In the genomic region with DNA sequence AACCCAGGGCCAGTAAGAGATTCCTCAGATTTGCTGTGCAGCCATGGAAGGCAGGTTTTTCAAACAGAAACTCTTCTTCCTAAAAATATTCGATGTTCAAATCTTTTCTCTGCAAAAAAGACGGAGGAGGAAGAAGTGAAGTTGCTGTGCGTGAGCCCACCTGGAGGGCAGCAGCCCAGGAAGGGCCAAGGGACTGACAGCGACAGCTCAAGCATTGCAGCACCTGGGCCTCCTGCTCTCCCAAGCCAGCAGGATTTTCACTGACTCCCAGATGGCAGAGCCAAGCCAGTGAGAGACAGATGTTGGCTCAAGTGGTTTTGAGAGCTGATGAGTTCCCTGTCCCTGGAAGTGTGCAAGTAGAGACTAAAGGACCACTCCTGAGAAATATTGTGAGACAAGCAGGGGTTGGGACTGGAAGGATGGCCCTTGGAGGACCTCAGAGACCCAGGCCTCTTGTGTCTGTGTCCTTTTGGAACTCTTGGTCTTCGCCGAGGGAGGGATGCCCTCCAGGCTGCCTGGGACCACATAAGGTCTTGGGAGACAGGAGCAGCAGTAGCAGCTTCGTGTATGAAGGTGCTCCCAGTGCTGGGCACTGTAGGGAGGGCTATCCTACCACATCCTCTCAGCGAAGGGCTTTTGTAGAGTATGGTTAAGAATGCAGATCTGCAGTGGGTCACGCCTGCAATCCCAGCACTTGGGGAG, we compare ENCODE assay signal across 1 cellular context.
TF ChIP-seq lines count a peak whose summit lies in the region.

No MANE protein-coding gene starts in this region.

TF ChIP-seq in IMR-90, 13 proteins besides CTCF, POLR2A, EP300 and RAD21:
- TF ChIP-seq CEBPB (IDR thresholded peaks at IDR 0.05; ENCODE audit: low read depth, low read length) (no peak), FOS (IDR thresholded peaks at IDR 0.05; ENCODE audit: low read depth, low read length) (no peak)
